21 cellular contexts compared by ENCODE assay signal in genomic region chr3:165919284-165919683, GRCh38.
DNase-seq lines count a peak whose midpoint lies in the region; TF ChIP-seq lines count a peak whose summit lies in the region.
"Had no signal": no experiment of that assay in that cellular context is flagged by ENCODE, and none has a peak within 500 bp of the region (broad histone marks: within the 10 kb centered on the region; RNA-seq: fewer than 3 reads in every experiment).

No MANE protein-coding gene starts in this region.

- no peaks in the 10 kb centered on the region for H3K4me1 ChIP-seq in uterus
- no peaks in the 10 kb centered on the region for H3K4me1 ChIP-seq in colonic mucosa
- H3K4me1 ChIP-seq: BLaER1 had no signal

- H3K36me3 Mint-ChIP-seq in nephron progenitor cell (ENCODE audit: low read depth), result no peaks in the 10 kb centered on the region
- H3K36me3 Mint-ChIP-seq: CD4-positive, CD25-positive, alpha-beta regulatory T cell had no signal

- H3K4me1 Mint-ChIP-seq in nephron progenitor cell, result peaks cover 21% of the 10 kb centered on the region
- H3K4me1 Mint-ChIP-seq: CD4-positive, CD25-positive, alpha-beta regulatory T cell had no signal

- H3K27ac Mint-ChIP-seq in nephron progenitor cell, result peak overlapping the region; percentile 4
- H3K27ac Mint-ChIP-seq: CD4-positive, CD25-positive, alpha-beta regulatory T cell had no signal

- no peaks in the 10 kb centered on the region for H3K36me3 ChIP-seq in SK-N-MC (ENCODE audit: insufficient read depth, low read length)
- H3K36me3 ChIP-seq in uterus, result no peaks in the 10 kb centered on the region
- no peaks in the 10 kb centered on the region for H3K36me3 ChIP-seq in colonic mucosa
- H3K36me3 ChIP-seq: BLaER1 had no signal

- peaks cover 24% of the 10 kb centered on the region for H3K9me3 Mint-ChIP-seq in nephron progenitor cell

- no peaks in the 10 kb centered on the region for H3K9me3 ChIP-seq in SK-N-MC (ENCODE audit: low read depth, low read length)
- H3K9me3 ChIP-seq in uterus, result no peaks in the 10 kb centered on the region
- no peaks in the 10 kb centered on the region for H3K9me3 ChIP-seq in colonic mucosa

- no peak for TF ChIP-seq CTCF in GM10266 (IDR thresholded peaks at IDR 0.05; ENCODE audit: control insufficient read depth, insufficient read depth, low read depth, missing control alignments)
- TF ChIP-seq CTCF in nephron progenitor cell (IDR thresholded peaks at IDR 0.05), result no peak
- TF ChIP-seq CTCF in uterus (IDR thresholded peaks at IDR 0.05), result no peak
- TF ChIP-seq CTCF in colonic mucosa (IDR thresholded peaks at IDR 0.05), result no peak

- intact Hi-C loops in uterus (cut with DNase I; ENCODE audit: low total_unique reads), result no loop called here
- intact Hi-C loops in colonic mucosa (cut with DNase I), result no loop called here

- no peak for TF ChIP-seq POLR2A in uterus (IDR thresholded peaks at IDR 0.05)

- no peaks in the 10 kb centered on the region for H3K27me3 ChIP-seq in uterus
- H3K27me3 ChIP-seq in colonic mucosa, result no peaks in the 10 kb centered on the region
- H3K27me3 ChIP-seq: BLaER1 had no signal

- H3K27ac ChIP-seq in SK-N-MC (no peak overlapping the region), uterus (no peak overlapping the region), colonic mucosa (no peak overlapping the region)
- H3K27ac ChIP-seq: BLaER1, RWPE1 had no signal

- H3K4me3 Mint-ChIP-seq in nephron progenitor cell, result no peak overlapping the region
- H3K4me3 Mint-ChIP-seq: CD4-positive, CD25-positive, alpha-beta regulatory T cell had no signal

- DNase-seq in A172 (ENCODE audit: low spot score) (peak; percentile 31), GM10266 (ENCODE audit: extremely low spot score) (peak; percentile 30), SK-N-MC (ENCODE audit: low read depth, low spot score) (peak; percentile 93), nephron progenitor cell (no peak), uterus (no peak), colonic mucosa (no peak), UCSD-AML1 (lab: John Stamatoyannopoulos, UW; ENCODE audit: unreplicated experiment) (no peak)
- DNase-seq: 8988T; CD4-positive, CD25-positive, alpha-beta regulatory T cell; Karpas-422; NCI-H1092 treated with DMSO at 0.1 percent for 48 hours; NCI-H1436; NCI-H187 treated with DMSO at 0.1 percent for 48 hours; NCI-H2171 treated with DMSO at 0.1 percent for 48 hours; NCI-H345; NCI-H524; NCI-H774; SHP77 had no signal

- H3K4me3 ChIP-seq in SK-N-MC (no peak overlapping the region), uterus (no peak overlapping the region), colonic mucosa (no peak overlapping the region)
- H3K4me3 ChIP-seq: BLaER1, GM12878 had no signal

- H3K9ac ChIP-seq in SK-N-MC (ENCODE audit: insufficient read length) (no peak overlapping the region), colonic mucosa (ENCODE audit: low read depth in 2 of 2, low read length in 2 of 2) (no peak overlapping the region)
- H3K9ac ChIP-seq: BLaER1 had no signal

- peaks cover 3% of the 10 kb centered on the region for H3K27me3 Mint-ChIP-seq in nephron progenitor cell (ENCODE audit: low read depth, poor library complexity)
- H3K27me3 Mint-ChIP-seq: CD4-positive, CD25-positive, alpha-beta regulatory T cell had no signal

Comparison
In these comparisons a context has a peak if more than half of its experiments do, and no peak if none do; other contexts are left out.
1. DNase-seq: peak in A172 (single experiment), GM10266 (single experiment) and SK-N-MC (single experiment); none in nephron progenitor cell (single experiment), uterus (0 of 2), colonic mucosa (single experiment) and UCSD-AML1 (single experiment).